ENCODE assay signal across 25 cellular contexts in genomic region chr12:74889073-74889472, GRCh38.
A peak's percentile ranks its signal among the peaks of the same experiment; 100 is the strongest.
DNase-seq lines count a peak whose midpoint lies in the region; ATAC-seq, FAIRE-seq and TF ChIP-seq lines count a peak whose summit lies in the region.
"Had no signal": no experiment of that assay in that cellular context is flagged by ENCODE, and none has a peak within 500 bp of the region (broad histone marks: within the 10 kb centered on the region; RNA-seq: fewer than 3 reads in every experiment).

No MANE protein-coding gene starts in this region.

- RAD21 ChIA-PET in HCT116 (lab: Charles Lee; ENCODE audit: low non-redundant PET in 1 of 2, low total read pairs in 2 of 2, uncharacterized antibody in 2 of 2, unreplicated experiment in 2 of 2), result no interaction called here

- H3K9ac ChIP-seq in HCT116 (ENCODE audit: low read length) (no peak overlapping the region), astrocyte (ENCODE audit: low read length) (peak overlapping the region; percentile 64)

- H3K4me1 Mint-ChIP-seq in Caco-2 (ENCODE audit: low read depth, unreplicated experiment) (peaks cover 6% of the 10 kb centered on the region), astrocyte (ENCODE audit: low read depth, unreplicated experiment) (peaks cover 22% of the 10 kb centered on the region), nephron (peaks cover 34% of the 10 kb centered on the region)
- H3K4me1 Mint-ChIP-seq: CD4-positive, CD25-positive, alpha-beta regulatory T cell had no signal

- H2AFZ ChIP-seq in HCT116 (ENCODE audit: low read depth, low read length, poor library complexity, severe bottlenecking) (peak overlapping the region; percentile 97), astrocyte (ENCODE audit: low read depth, low read length) (peak overlapping the region; percentile 12)

- intact Hi-C loops in Caco-2 (cut with micrococcal nuclease; ENCODE audit: unreplicated experiment) (no loop called here), HCT116 (cut with micrococcal nuclease) (no loop called here)

- no peak for TF ChIP-seq RAD21 in HCT116 (IDR thresholded peaks at IDR 0.05; ENCODE audit: low read depth)

- ATAC-seq in HCT116 (no peak), left lobe of liver (no peak)
- ATAC-seq: activated naive CD8-positive, alpha-beta T cell treated with anti-CD3 and anti-CD28 coated beads, Interleukin-2, amount 50 U/mL, for 24 hours; left ventricle myocardium superior had no signal

- H3K27ac Mint-ChIP-seq in Caco-2 (ENCODE audit: unreplicated experiment) (peak overlapping the region; percentile 17), astrocyte (ENCODE audit: unreplicated experiment) (peak overlapping the region; percentile 90), nephron (peak overlapping the region in 2 of 3 experiments; percentile 10 to 11)
- H3K27ac Mint-ChIP-seq: CD4-positive, CD25-positive, alpha-beta regulatory T cell had no signal

- H3K9me2 ChIP-seq in HCT116 (ENCODE audit: insufficient read depth), result no peaks in the 10 kb centered on the region

- H3K79me2 ChIP-seq in HCT116 (ENCODE audit: insufficient read depth, low read length), result no peaks in the 10 kb centered on the region
- H3K79me2 ChIP-seq in astrocyte (ENCODE audit: insufficient read depth, low read length), result no peaks in the 10 kb centered on the region

- TF ChIP-seq POLR2A in HCT116 (IDR thresholded peaks at IDR 0.05; ENCODE audit: borderline replicate concordance, extremely low read depth, insufficient read depth, insufficient read length), result no peak

- H3K4me1 ChIP-seq in Caco-2, result peaks cover 24% of the 10 kb centered on the region
- H3K4me1 ChIP-seq in HCT116 (ENCODE audit: control insufficient read depth in 1 of 2, insufficient read depth in 2 of 2, low read length in 2 of 2), result peaks cover 16 to 28% of the 10 kb centered on the region in 2 experiments
- H3K4me1 ChIP-seq in astrocyte (ENCODE audit: insufficient read depth, low read length), result peaks cover 20% of the 10 kb centered on the region
- H3K4me1 ChIP-seq: thyroid gland had no signal

- no peak for TF ChIP-seq CTCF in Caco-2 (IDR thresholded peaks at IDR 0.05; ENCODE audit: insufficient read depth in 1 of 2, low read depth in 1 of 2, low read length in 1 of 2, severe bottlenecking in 1 of 2, unreplicated experiment in 1 of 2)
- no peak for TF ChIP-seq CTCF in HCT116 (IDR thresholded peaks at IDR 0.05 in 2 of 3, conservative IDR thresholded peaks at IDR 0.05 in 1 of 3; ENCODE audit: borderline replicate concordance in 1 of 3, insufficient read depth in 1 of 3, low read depth in 2 of 3, low read length in 2 of 3)
- TF ChIP-seq CTCF in astrocyte (IDR thresholded peaks at IDR 0.05; ENCODE audit: insufficient read depth, low read depth, low read length), result no peak
- TF ChIP-seq CTCF in nephron (IDR thresholded peaks at IDR 0.05; ENCODE audit: unreplicated experiment in 3 of 3), result no peak

- H3K4me2 ChIP-seq in HCT116 (ENCODE audit: low read length) (peak overlapping the region; percentile 67), astrocyte (ENCODE audit: low read length) (peak overlapping the region; percentile 80)

- no peak for FAIRE-seq in astrocyte (lab: Jason Lieb, UNC)
- FAIRE-seq: frontal cortex, pancreas had no signal

- no peak for DNase-seq in Caco-2
- DNase-seq in HCT116 (ENCODE audit: low read depth, low spot score), result no peak
- no peak for DNase-seq in astrocyte (ENCODE audit: low read depth)
- no peak for DNase-seq in NCI-H2227 (lab: John Stamatoyannopoulos, UW; ENCODE audit: unreplicated experiment)
- no peak for DNase-seq in left lobe of liver (ENCODE audit: low spot score)
- DNase-seq in NCI-H748 (lab: John Stamatoyannopoulos, UW; ENCODE audit: unreplicated experiment), result no peak
- DNase-seq: activated CD4-positive, alpha-beta T cell treated with anti-CD3 and anti-CD28 coated beads for 48 hours; activated CD8-positive, alpha-beta memory T cell treated with anti-CD3 and anti-CD28 coated beads, Interleukin-2, amount 50 U/mL, for 4 hours; activated gamma-delta T cell treated with Interleukin-2 at 50 U/mL for 16 hours; activated naive CD8-positive, alpha-beta T cell treated with anti-CD3 and anti-CD28 coated beads, Interleukin-2, amount 50 U/mL, for 24 hours; CD4-positive, CD25-positive, alpha-beta regulatory T cell; effector memory CD4-positive, alpha-beta T cell; hippocampal formation; left ventricle myocardium superior; NCI-H2081; NCI-H510A; nephron progenitor cell; NK-92 treated with Interleukin-12 subunit alpha and Interleukin-12 subunit beta, amount 100 ng/mL, for 24 hours; pancreas; stimulated activated CD4-positive, alpha-beta T cell treated with anti-CD3 and anti-CD28 coated beads, Interleukin-12 subunit alpha, Interleukin-12 subunit beta, amount 100 ng/mL, for 4 hours; stimulated activated CD4-positive, alpha-beta T cell treated with anti-CD3 and anti-CD28 coated beads, Interleukin-4, amount 100 ng/mL, for 4 hours; stimulated activated naive CD4-positive, alpha-beta T cell treated with Interleukin-2 at 50 U/mL for 16 hours; thyroid gland had no signal

- no peaks in the 10 kb centered on the region for H3K36me3 Mint-ChIP-seq in Caco-2 (ENCODE audit: insufficient read depth, unreplicated experiment)
- no peaks in the 10 kb centered on the region for H3K36me3 Mint-ChIP-seq in astrocyte (ENCODE audit: low read depth, unreplicated experiment)
- no peaks in the 10 kb centered on the region for H3K36me3 Mint-ChIP-seq in nephron (ENCODE audit: low read depth)
- H3K36me3 Mint-ChIP-seq: CD4-positive, CD25-positive, alpha-beta regulatory T cell had no signal

- H3K9me3 Mint-ChIP-seq in Caco-2 (ENCODE audit: unreplicated experiment) (no peaks in the 10 kb centered on the region), astrocyte (ENCODE audit: unreplicated experiment) (no peaks in the 10 kb centered on the region), nephron (no peaks in the 10 kb centered on the region)
- H3K9me3 Mint-ChIP-seq: activated naive CD8-positive, alpha-beta T cell treated with anti-CD3 and anti-CD28 coated beads, Interleukin-2, amount 50 U/mL, for 24 hours had no signal

- peak overlapping the region; percentile 53; the same call in 1 of the 2 replicates for H3K27ac ChIP-seq in HCT116 (ENCODE audit: low read depth, low read length)
- peak overlapping the region; percentile 78 for H3K27ac ChIP-seq in astrocyte (ENCODE audit: low read depth, low read length)
- H3K27ac ChIP-seq: thyroid gland had no signal

- no TSS peak for BruUV-seq in Caco-2 (replicated peaks; lab: Mats Ljungman, UMichigan)
- BruUV-seq in HCT116 (replicated peaks; lab: Mats Ljungman, UMichigan), result no TSS peak

- H3K36me3 ChIP-seq in Caco-2 (ENCODE audit: control insufficient read depth, insufficient read depth, low read length) (no peaks in the 10 kb centered on the region), HCT116 (ENCODE audit: control insufficient read depth in 1 of 2, insufficient read depth in 2 of 2, low read length in 2 of 2) (no peaks in the 10 kb centered on the region), astrocyte (ENCODE audit: insufficient read depth, low read length) (no peaks in the 10 kb centered on the region)
- H3K36me3 ChIP-seq: pancreas, thyroid gland had no signal

- H3K27me3 Mint-ChIP-seq in Caco-2 (ENCODE audit: insufficient read depth, unreplicated experiment) (no peaks in the 10 kb centered on the region), astrocyte (ENCODE audit: low read depth, unreplicated experiment) (no peaks in the 10 kb centered on the region), nephron (ENCODE audit: low read depth) (no peaks in the 10 kb centered on the region)
- H3K27me3 Mint-ChIP-seq: activated naive CD8-positive, alpha-beta T cell treated with anti-CD3 and anti-CD28 coated beads, Interleukin-2, amount 50 U/mL, for 24 hours; CD4-positive, CD25-positive, alpha-beta regulatory T cell had no signal

- H3K4me3 Mint-ChIP-seq in Caco-2 (ENCODE audit: unreplicated experiment), result no peak overlapping the region
- H3K4me3 Mint-ChIP-seq in astrocyte (ENCODE audit: unreplicated experiment), result no peak overlapping the region
- no peak overlapping the region for H3K4me3 Mint-ChIP-seq in nephron
- H3K4me3 Mint-ChIP-seq: activated naive CD8-positive, alpha-beta T cell treated with anti-CD3 and anti-CD28 coated beads, Interleukin-2, amount 50 U/mL, for 24 hours; CD4-positive, CD25-positive, alpha-beta regulatory T cell; nephron progenitor cell had no signal

- H3K9me3 ChIP-seq in Caco-2 (no peaks in the 10 kb centered on the region), HCT116 (ENCODE audit: control insufficient read depth in 1 of 2, insufficient read depth in 1 of 2, low read depth in 1 of 2, low read length in 2 of 2) (no peaks in the 10 kb centered on the region), astrocyte (ENCODE audit: insufficient read depth, low read depth, low read length) (no peaks in the 10 kb centered on the region)
- H3K9me3 ChIP-seq: pancreas, thyroid gland had no signal

- no peaks in the 10 kb centered on the region for H3K27me3 ChIP-seq in Caco-2 (replicated peaks; ENCODE audit: control insufficient read depth, insufficient read depth, low read length)
- no peaks in the 10 kb centered on the region for H3K27me3 ChIP-seq in HCT116 (ENCODE audit: insufficient read depth, low read length)
- no peaks in the 10 kb centered on the region for H3K27me3 ChIP-seq in astrocyte (ENCODE audit: insufficient read depth, low read length)
- H3K27me3 ChIP-seq: pancreas, thyroid gland had no signal

- CTCF ChIA-PET in Caco-2 (lab: Charles Lee) (no interaction called here), HCT116 (lab: Charles Lee) (interaction anchor here (2.8 kb wide), 1 partner anchor 14 kb away, joined by 11 read pairs; no protein-coding TSS in a partner anchor)

- POLR2A ChIA-PET in Caco-2 (lab: Charles Lee), result no interaction called here
- POLR2A ChIA-PET in HCT116 (lab: Charles Lee), result no interaction called here

- H3K4me3 ChIP-seq in Caco-2 (ENCODE audit: low read depth, low read length), result no peak overlapping the region
- H3K4me3 ChIP-seq in HCT116 (replicated peaks in 1 of 2; ENCODE audit: low read depth in 1 of 2, low read length in 2 of 2), result peak overlapping the region in 1 of 2 experiments; percentile 36; a peak in 1 of 4 replicates
- peak overlapping the region; percentile 42 for H3K4me3 ChIP-seq in astrocyte (ENCODE audit: insufficient read depth, low read depth, low read length)
- H3K4me3 ChIP-seq: pancreas, thyroid gland had no signal

- H4K20me1 ChIP-seq in HCT116 (ENCODE audit: insufficient read depth) (no peaks in the 10 kb centered on the region), astrocyte (ENCODE audit: insufficient read depth, low read length) (no peaks in the 10 kb centered on the region)

TF ChIP-seq in HCT116, 20 proteins besides CTCF, POLR2A, EP300 and RAD21 (continues in another document):
- no peak for TF ChIP-seq SIN3A (IDR thresholded peaks at IDR 0.05; ENCODE audit: low read depth)
- TF ChIP-seq MAX (IDR thresholded peaks at IDR 0.05), result no peak
- TF ChIP-seq SP1 (IDR thresholded peaks at IDR 0.05; ENCODE audit: low read depth), result no peak
- no peak for TF ChIP-seq TCF7L2 (IDR thresholded peaks at IDR 0.05; ENCODE audit: borderline replicate concordance, extremely low read depth, insufficient read depth, insufficient read length)
- TF ChIP-seq CBX3 (IDR thresholded peaks at IDR 0.05; ENCODE audit: low read depth), result no peak
- no peak for TF ChIP-seq ELF1 (IDR thresholded peaks at IDR 0.05; ENCODE audit: borderline replicate concordance, low read depth)

Comparison
In these comparisons a context has a peak if more than half of its experiments do, and no peak if none do; other contexts are left out.
1. H3K27ac Mint-ChIP-seq: peak in every context shown above with its lines; median percentile 90 in astrocyte; 17 in Caco-2; 10 in nephron.